8 cellular contexts compared by ENCODE assay signal in genomic region chr13:27270594-27271520, GRCh38. TPM values are rescaled to one million over a fixed set of nuclear protein-coding genes. Genes with fewer than 3 reads are reported as not detected.
DNase-seq lines count a peak whose midpoint lies in the region; ATAC-seq and TF ChIP-seq lines count a peak whose summit lies in the region.

TSS of gene RASL11A (plus strand) at chr13:27270830. CDS start at chr13:27270945, 115 bp downstream.

- peak; percentile 88 for ATAC-seq in GM19463 (IDR thresholded peaks at IDR 0.05; ENCODE audit: unreplicated experiment)
- peak; percentile 91 for ATAC-seq in natural killer cell treated with Interleukin-12 subunit alpha and Interleukin-12 subunit beta and Interleukin-15 and Interleukin-18, amount 100 ng/mL, for 72 hours
- peak; percentile 91 for ATAC-seq in stimulated activated naive CD8-positive, alpha-beta T cell treated with anti-CD3 and anti-CD28 coated beads, Interleukin-15, Interleukin-2, amounts not matched to agents 100 U/mL and 50 U/mL, for 24 hours

- H3K4me3 ChIP-seq in HL-60 (replicated peaks; ENCODE audit: insufficient read depth, low read length) (peak within 1 kb of the TSS; percentile 92), Peyer's patch (peak within 1 kb of the TSS; percentile 78 to 96 (median 93))

- H3K27me3 ChIP-seq in HL-60 (ENCODE audit: insufficient read depth, poor library complexity, severe bottlenecking) (peaks cover 6% of the 10 kb centered on the region), Peyer's patch (no peaks in the 10 kb centered on the region)

- peak; percentile 95 to 96 for TF ChIP-seq POLR2A in Peyer's patch (IDR thresholded peaks at IDR 0.05)

- TF ChIP-seq CTCF in HL-60 (IDR thresholded peaks at IDR 0.05; ENCODE audit: insufficient read depth, low read length) (peak; percentile 48), Peyer's patch (IDR thresholded peaks at IDR 0.05) (peak; percentile 67 to 98 (median 94))

- peaks cover 0 to 5% (median 0%) of the 10 kb centered on the region in 3 donors for H3K36me3 ChIP-seq in Peyer's patch

- H3K36me3 Mint-ChIP-seq in natural killer cell treated with Interleukin-12 subunit alpha and Interleukin-12 subunit beta and Interleukin-15 and Interleukin-18, amount 100 ng/mL, for 72 hours, result no peaks in the 10 kb centered on the region

- peaks cover 12 to 15% of the 10 kb centered on the region in 2 donors for H3K4me1 Mint-ChIP-seq in natural killer cell treated with Interleukin-12 subunit alpha and Interleukin-12 subunit beta and Interleukin-15 and Interleukin-18, amount 100 ng/mL, for 72 hours (ENCODE audit: low read depth in 2 of 2)

- H3K9me3 ChIP-seq in Peyer's patch, result no peaks in the 10 kb centered on the region

- DNase-seq in D341Med (ENCODE audit: low spot score) (peak; percentile 91), HL-60 (ENCODE audit: low read depth in 1 of 2, low spot score in 1 of 2) (peak in 1 of 2 experiments; percentile 70), Peyer's patch (peak; percentile 69 to 92 (median 92)), fibroblast of peridontal ligament (ENCODE audit: extremely low read depth) (peak; percentile 87)
- peak; percentile 62 for DNase-seq in activated effector memory CD4-positive, alpha-beta T cell treated with Interleukin-2 at 50 U/mL for 16 hours
- peak; percentile 82 for DNase-seq in natural killer cell treated with Interleukin-12 subunit alpha and Interleukin-12 subunit beta and Interleukin-15 and Interleukin-18, amount 100 ng/mL, for 72 hours (ENCODE audit: low spot score)
- peak; percentile 86 for DNase-seq in stimulated activated naive CD8-positive, alpha-beta T cell treated with anti-CD3 and anti-CD28 coated beads, Interleukin-15, Interleukin-2, amounts not matched to agents 100 U/mL and 50 U/mL, for 24 hours

- H3K4me1 ChIP-seq in Peyer's patch, result peaks cover 3 to 15% (median 5%) of the 10 kb centered on the region in 4 donors

- H3K4me3 Mint-ChIP-seq in natural killer cell treated with Interleukin-12 subunit alpha and Interleukin-12 subunit beta and Interleukin-15 and Interleukin-18, amount 100 ng/mL, for 72 hours, result peak within 1 kb of the TSS; percentile 89

- H3K27me3 Mint-ChIP-seq in natural killer cell treated with Interleukin-12 subunit alpha and Interleukin-12 subunit beta and Interleukin-15 and Interleukin-18, amount 100 ng/mL, for 72 hours, result peaks cover 11 to 22% of the 10 kb centered on the region in 2 donors

- H3K27ac ChIP-seq in HL-60 (replicated peaks), result peak within 1 kb of the TSS; percentile 37; the same call in 1 of the 2 replicates
- peak within 1 kb of the TSS; percentile 81 to 95 (median 88) for H3K27ac ChIP-seq in Peyer's patch

- H3K9me3 Mint-ChIP-seq in natural killer cell treated with Interleukin-12 subunit alpha and Interleukin-12 subunit beta and Interleukin-15 and Interleukin-18, amount 100 ng/mL, for 72 hours, result no peaks in the 10 kb centered on the region

- peak within 1 kb of the TSS; percentile 24 to 70 for H3K27ac Mint-ChIP-seq in natural killer cell treated with Interleukin-12 subunit alpha and Interleukin-12 subunit beta and Interleukin-15 and Interleukin-18, amount 100 ng/mL, for 72 hours

RNA-seq across cellular contexts. Expression of gene RASL11A, which starts in this region (rescaled TPM):
- total RNA-seq in Peyer's patch, result 10 to 100 TPM; 26.5 to 70.1 (median 39.6) TPM
- 1 to 10 TPM; 1.7 to 3.3 TPM for total RNA-seq in natural killer cell treated with Interleukin-12 subunit alpha and Interleukin-12 subunit beta and Interleukin-15 and Interleukin-18, amount 100 ng/mL, for 72 hours

Comparison
In these comparisons a context has a peak if more than half of its experiments do, and no peak if none do; other contexts are left out.
1. RNA of gene RASL11A (total RNA-seq): 26.5 to 70.1 TPM in Peyer's patch; 1.7 to 3.3 TPM in natural killer cell treated with Interleukin-12 subunit alpha and Interleukin-12 subunit beta and Interleukin-15 and Interleukin-18, amount 100 ng/mL, for 72 hours; every median in the first group is over 4 times any median in the second.
2. Peak in every context shown above with its lines, with median percentiles within 50 percentile points of each other: ATAC-seq.